29 cellular contexts compared by ENCODE assay signal in genomic region chr1:239179001-239179400, GRCh38.
DNase-seq lines count a peak whose midpoint lies in the region; ATAC-seq, FAIRE-seq and TF ChIP-seq lines count a peak whose summit lies in the region.
"Had no signal": no experiment of that assay in that cellular context is flagged by ENCODE, and none has a peak within 500 bp of the region (broad histone marks: within the 10 kb centered on the region; RNA-seq: fewer than 3 reads in every experiment).

No MANE protein-coding gene starts in this region.

- no peak for TF ChIP-seq POLR2A in A549 (IDR thresholded peaks at IDR 0.05; ENCODE audit: low read length)
- TF ChIP-seq POLR2A in body of pancreas (IDR thresholded peaks at IDR 0.05) = no peak
- TF ChIP-seq POLR2A in right lobe of liver (IDR thresholded peaks at IDR 0.05) = no peak
- no peak for TF ChIP-seq POLR2A in prostate gland (IDR thresholded peaks at IDR 0.05)

- H3K9me3 ChIP-seq in A549 (no peaks in the 10 kb centered on the region), body of pancreas (no peaks in the 10 kb centered on the region), right lobe of liver (no peaks in the 10 kb centered on the region), prostate gland (no peaks in the 10 kb centered on the region)
- H3K9me3 ChIP-seq: Caco-2, SJSA1 had no signal

- TF ChIP-seq CTCF in A549 (IDR thresholded peaks at IDR 0.05) = no peak
- no peak for TF ChIP-seq CTCF in body of pancreas (IDR thresholded peaks at IDR 0.05)
- TF ChIP-seq CTCF in right lobe of liver (IDR thresholded peaks at IDR 0.05) = no peak
- no peak for TF ChIP-seq CTCF in prostate gland (IDR thresholded peaks at IDR 0.05)

- H3K27me3 ChIP-seq in body of pancreas = no peaks in the 10 kb centered on the region
- H3K27me3 ChIP-seq in right lobe of liver = no peaks in the 10 kb centered on the region
- no peaks in the 10 kb centered on the region for H3K27me3 ChIP-seq in prostate gland (replicated peaks; ENCODE audit: insufficient read depth)
- H3K27me3 ChIP-seq: SJSA1 had no signal

- TF ChIP-seq EP300 in A549 (IDR thresholded peaks at IDR 0.05) = no peak

- H3K36me3 ChIP-seq in body of pancreas (replicated peaks in 1 of 2; ENCODE audit: insufficient read depth in 1 of 2, low read depth in 2 of 2) = no peaks in the 10 kb centered on the region
- H3K36me3 ChIP-seq in right lobe of liver = no peaks in the 10 kb centered on the region
- no peaks in the 10 kb centered on the region for H3K36me3 ChIP-seq in prostate gland
- H3K36me3 ChIP-seq: SJSA1 had no signal

- H3K4me1 ChIP-seq in A549 (peaks cover 3% of the 10 kb centered on the region; the same call in 1 of the 3 replicates), body of pancreas (peaks cover 9% of the 10 kb centered on the region), right lobe of liver (peaks cover 0 to 4% (median 1%) of the 10 kb centered on the region in 4 donors), prostate gland (replicated peaks) (no peaks in the 10 kb centered on the region)
- H3K4me1 ChIP-seq: Caco-2, SJSA1 had no signal

- ATAC-seq in A549 (no peak), body of pancreas (peak; percentile 52), right lobe of liver (peak; percentile 65 to 89 (median 79)), GM21381 (IDR thresholded peaks at IDR 0.05; ENCODE audit: unreplicated experiment) (no peak)
- ATAC-seq: CD8-positive, alpha-beta T cell; HCT116 had no signal

- TF ChIP-seq RAD21 in A549 (conservative IDR thresholded peaks at IDR 0.05 in 1 of 2, IDR thresholded peaks at IDR 0.05 in 1 of 2) = no peak

- peak overlapping the region; percentile 31; the same call in 1 of the 3 replicates for H3K4me2 ChIP-seq in A549
- H3K4me2 ChIP-seq: PC-9 had no signal

- DNase-seq in A549 (ENCODE audit: low read depth in 1 of 2, low spot score in 1 of 2) (no peak), DMS53 treated with DMSO at 0.1 percent for 48 hours (lab: John Stamatoyannopoulos, UW; ENCODE audit: unreplicated experiment) (peak; percentile 41), body of pancreas (no peak), right lobe of liver (no peak), NOMO-1 treated with DMSO at 0.1 percent for 48 hours (lab: John Stamatoyannopoulos, UW; ENCODE audit: unreplicated experiment) (no peak), medulla oblongata (ENCODE audit: extremely low spot score) (no peak), prostate gland (ENCODE audit: low spot score) (no peak)
- DNase-seq: Caco-2; CD8-positive, alpha-beta T cell; DMS79 treated with DMSO at 0.1 percent for 48 hours; GF-D8; Karpas-422; NCI-H1092; NCI-H1436; NCI-H187; NCI-H2171 treated with DMSO at 0.1 percent for 48 hours; NCI-H345; NCI-H510A treated with DMSO at 0.1 percent for 48 hours; NCI-H774; NK-92 treated with Interleukin-12 subunit alpha and Interleukin-12 subunit beta, amount 100 ng/mL, for 24 hours; PC-9; Right ventricle myocardium superior; RPMI8226 had no signal

- CTCF ChIA-PET in A549 (lab: Yijun Ruan, JAX) = interaction anchor here (1.6 kb wide), 1 partner anchor 10 kb away, joined by 4 read pairs; no protein-coding TSS in a partner anchor

- 14% methylated on average over 4 of the region's 4 CpGs for WGBS in A549 (ENCODE audit: missing lambda C conversion rate)
- WGBS in body of pancreas, 2 donors = 35 to 38% methylated on average over 4 of the region's 4 CpGs
- 37% methylated on average over 4 of the region's 4 CpGs for WGBS in right lobe of liver (ENCODE audit: insufficient coverage, low coverage, low lambda C conversion rate, missing lambda C conversion rate)
- WGBS in prostate gland = 53% methylated on average over 4 of the region's 4 CpGs

- FAIRE-seq in A549 (lab: Jason Lieb, UNC) = no peak
- FAIRE-seq: GM12891, GM19239 had no signal

- H3K27ac ChIP-seq in A549 = no peak overlapping the region
- H3K27ac ChIP-seq in body of pancreas = no peak overlapping the region
- no peak overlapping the region for H3K27ac ChIP-seq in right lobe of liver
- no peak overlapping the region for H3K27ac ChIP-seq in prostate gland
- H3K27ac ChIP-seq: C4-2B, PC-9, SJSA1 had no signal

- POLR2A ChIA-PET in A549 (lab: Yijun Ruan, JAX) = no interaction called here

- intact Hi-C loops in body of pancreas (cut with DNase I) = no loop called here
- intact Hi-C loops in right lobe of liver (cut with DNase I) = no loop called here
- intact Hi-C loops in prostate gland (cut with DNase I) = no loop called here

- H3K4me3 ChIP-seq in A549 (no peak overlapping the region), body of pancreas (no peak overlapping the region), right lobe of liver (no peak overlapping the region), prostate gland (no peak overlapping the region)
- H3K4me3 ChIP-seq: PC-9, SJSA1 had no signal

TF ChIP-seq in A549, 52 proteins besides CTCF, POLR2A, EP300 and RAD21:
- no peak for TF ChIP-seq RNF2 (IDR thresholded peaks at IDR 0.05; ENCODE audit: borderline replicate concordance, low read depth)
- no peak for TF ChIP-seq ZC3H11A (IDR thresholded peaks at IDR 0.05)
- no peak for TF ChIP-seq EHF (CRISPR knock-in tag; IDR thresholded peaks at IDR 0.05)
- TF ChIP-seq RFX5 (IDR thresholded peaks at IDR 0.05) = no peak
- TF ChIP-seq PHF8 (IDR thresholded peaks at IDR 0.05; ENCODE audit: borderline replicate concordance, low read depth) = no peak
- TF ChIP-seq MAZ (IDR thresholded peaks at IDR 0.05; ENCODE audit: borderline replicate concordance, low read depth, low read length) = no peak
TF ChIP-seq in A549: peak in this region for 0.

Comparison
In these comparisons a context has a peak if more than half of its experiments do, and no peak if none do; other contexts are left out.
1. ATAC-seq: peak in body of pancreas (single experiment) and right lobe of liver (4 of 4); none in A549 (0 of 2) and GM21381 (single experiment).